11 cellular contexts compared by ENCODE assay signal in genomic region chr5:80516826-80517225, GRCh38. TPM values are rescaled to one million over a fixed set of nuclear protein-coding genes. Genes with fewer than 3 reads are reported as not detected.
DNase-seq lines count a peak whose midpoint lies in the region; ATAC-seq and TF ChIP-seq lines count a peak whose summit lies in the region.
"Had no signal": no experiment of that assay in that cellular context is flagged by ENCODE, and none has a peak within 500 bp of the region (broad histone marks: within the 10 kb centered on the region; RNA-seq: fewer than 3 reads in every experiment).

No MANE protein-coding gene starts in this region.

- ATAC-seq in HCT116, result peak; percentile 89
- peak; percentile 97 for ATAC-seq in activated naive CD8-positive, alpha-beta T cell treated with anti-CD3 and anti-CD28 coated beads, Interleukin-2, amount 50 U/mL, for 24 hours
- ATAC-seq: natural killer cell had no signal

- no peaks in the 10 kb centered on the region for H3K9me3 ChIP-seq in HCT116 (ENCODE audit: control insufficient read depth in 1 of 2, insufficient read depth in 1 of 2, low read depth in 1 of 2, low read length in 2 of 2)
- H3K9me3 ChIP-seq in ascending aorta, result no peaks in the 10 kb centered on the region
- H3K9me3 ChIP-seq in OCI-LY7 (ENCODE audit: low read length), result no peaks in the 10 kb centered on the region

- H3K4me1 Mint-ChIP-seq in activated naive CD8-positive, alpha-beta T cell treated with anti-CD3 and anti-CD28 coated beads, Interleukin-2, amount 50 U/mL, for 24 hours, result peaks cover 8% of the 10 kb centered on the region
- H3K4me1 Mint-ChIP-seq: natural killer cell had no signal

- intact Hi-C loops in HCT116 (cut with micrococcal nuclease) (no loop called here), ascending aorta (cut with DNase I) (no loop called here), OCI-LY7 (cut with micrococcal nuclease; ENCODE audit: unreplicated experiment) (no loop called here)

- peak overlapping the region; percentile 21 for H3K27ac Mint-ChIP-seq in activated naive CD8-positive, alpha-beta T cell treated with anti-CD3 and anti-CD28 coated beads, Interleukin-2, amount 50 U/mL, for 24 hours
- H3K27ac Mint-ChIP-seq: natural killer cell had no signal

- H2AFZ ChIP-seq in HCT116 (ENCODE audit: low read depth, low read length, poor library complexity, severe bottlenecking) (peak overlapping the region; percentile 65), OCI-LY7 (ENCODE audit: low read length) (no peak overlapping the region)

- H3K27ac ChIP-seq in HCT116 (ENCODE audit: low read depth, low read length), result no peak overlapping the region
- H3K27ac ChIP-seq in ascending aorta, result no peak overlapping the region
- H3K27ac ChIP-seq in OCI-LY7 (ENCODE audit: low read depth, low read length, poor library complexity, severe bottlenecking), result no peak overlapping the region

- POLR2A ChIA-PET in HCT116 (lab: Charles Lee), result no interaction called here
- POLR2A ChIA-PET in OCI-LY7 (lab: Charles Lee), result no interaction called here

- no peak for TF ChIP-seq POLR2A in HCT116 (IDR thresholded peaks at IDR 0.05; ENCODE audit: borderline replicate concordance, extremely low read depth, insufficient read depth, insufficient read length)

- H3K9me2 ChIP-seq in HCT116 (ENCODE audit: insufficient read depth), result no peaks in the 10 kb centered on the region
- H3K9me2 ChIP-seq in OCI-LY7 (ENCODE audit: insufficient read depth, low read length), result no peaks in the 10 kb centered on the region

- no peaks in the 10 kb centered on the region for H4K20me1 ChIP-seq in HCT116 (ENCODE audit: insufficient read depth)
- H4K20me1 ChIP-seq in OCI-LY7 (ENCODE audit: insufficient read depth, low read length), result no peaks in the 10 kb centered on the region

- no peak overlapping the region for H3K9ac ChIP-seq in HCT116 (ENCODE audit: low read length)

- TF ChIP-seq CTCF in HCT116 (IDR thresholded peaks at IDR 0.05 in 2 of 3, conservative IDR thresholded peaks at IDR 0.05 in 1 of 3; ENCODE audit: borderline replicate concordance in 1 of 3, insufficient read depth in 1 of 3, low read depth in 2 of 3, low read length in 2 of 3) (no peak), ascending aorta (IDR thresholded peaks at IDR 0.05) (no peak), OCI-LY7 (conservative IDR thresholded peaks at IDR 0.05; ENCODE audit: low read length) (no peak)

- BruUV-seq in HCT116 (replicated peaks; lab: Mats Ljungman, UMichigan) (no TSS peak), OCI-LY7 (replicated peaks; lab: Mats Ljungman, UMichigan) (no TSS peak)

- no peaks in the 10 kb centered on the region for H3K36me3 Mint-ChIP-seq in activated naive CD8-positive, alpha-beta T cell treated with anti-CD3 and anti-CD28 coated beads, Interleukin-2, amount 50 U/mL, for 24 hours (ENCODE audit: low read depth)
- H3K36me3 Mint-ChIP-seq: natural killer cell had no signal

- DNase-seq in ELR (ENCODE audit: low read depth) (peak; percentile 93), HCT116 (ENCODE audit: low read depth, low spot score) (peak; percentile 36), non-pigmented ciliary epithelial cell (ENCODE audit: low read depth) (peak; percentile 87), NCI-H1436 (lab: John Stamatoyannopoulos, UW) (no peak), NCI-H2081 (lab: John Stamatoyannopoulos, UW) (no peak), ascending aorta (ENCODE audit: low spot score in 2 of 2) (no peak), OCI-LY7 (ENCODE audit: low spot score) (no peak)
- peak; percentile 39 for DNase-seq in activated naive CD8-positive, alpha-beta T cell treated with anti-CD3 and anti-CD28 coated beads, Interleukin-2, amount 50 U/mL, for 24 hours
- DNase-seq: activated CD4-positive, CD25-positive, alpha-beta regulatory T cell; natural killer cell; NCI-H446 had no signal

- RAD21 ChIA-PET in HCT116 (lab: Charles Lee; ENCODE audit: low non-redundant PET in 1 of 2, low total read pairs in 2 of 2, uncharacterized antibody in 2 of 2, unreplicated experiment in 2 of 2), result no interaction called here

- TF ChIP-seq RAD21 in HCT116 (IDR thresholded peaks at IDR 0.05; ENCODE audit: low read depth), result no peak

- no peaks in the 10 kb centered on the region for H3K27me3 ChIP-seq in HCT116 (ENCODE audit: insufficient read depth, low read length)
- H3K27me3 ChIP-seq in ascending aorta, result no peaks in the 10 kb centered on the region

- H3K36me3 ChIP-seq in HCT116 (ENCODE audit: control insufficient read depth in 1 of 2, insufficient read depth in 2 of 2, low read length in 2 of 2) (no peaks in the 10 kb centered on the region), ascending aorta (peaks cover 0 to 4% of the 10 kb centered on the region in 2 donors), OCI-LY7 (ENCODE audit: insufficient read depth, low read length) (no peaks in the 10 kb centered on the region)

- no peak overlapping the region for H3K4me3 Mint-ChIP-seq in activated naive CD8-positive, alpha-beta T cell treated with anti-CD3 and anti-CD28 coated beads, Interleukin-2, amount 50 U/mL, for 24 hours
- H3K4me3 Mint-ChIP-seq: natural killer cell had no signal

- H3K4me1 ChIP-seq in HCT116 (ENCODE audit: control insufficient read depth in 1 of 2, insufficient read depth in 2 of 2, low read length in 2 of 2) (peaks cover 0 to 5% of the 10 kb centered on the region in 2 experiments; a peak in 2 of 4 replicates), ascending aorta (no peaks in the 10 kb centered on the region), OCI-LY7 (ENCODE audit: insufficient read depth, low read length, poor library complexity, severe bottlenecking) (no peaks in the 10 kb centered on the region)

- H3K4me2 ChIP-seq in HCT116 (ENCODE audit: low read length) (peak overlapping the region; percentile 35; the same call in 1 of the 2 replicates), OCI-LY7 (ENCODE audit: low read length) (no peak overlapping the region)

- CTCF ChIA-PET in HCT116 (lab: Charles Lee) (no interaction called here), OCI-LY7 (lab: Charles Lee; ENCODE audit: unreplicated experiment) (no interaction called here)

- no peaks in the 10 kb centered on the region for H3K79me2 ChIP-seq in HCT116 (ENCODE audit: insufficient read depth, low read length)
- no peaks in the 10 kb centered on the region for H3K79me2 ChIP-seq in OCI-LY7 (ENCODE audit: insufficient read depth, low read depth, low read length)

- no peaks in the 10 kb centered on the region for H3K27me3 Mint-ChIP-seq in activated naive CD8-positive, alpha-beta T cell treated with anti-CD3 and anti-CD28 coated beads, Interleukin-2, amount 50 U/mL, for 24 hours

- no peaks in the 10 kb centered on the region for H3K9me3 Mint-ChIP-seq in activated naive CD8-positive, alpha-beta T cell treated with anti-CD3 and anti-CD28 coated beads, Interleukin-2, amount 50 U/mL, for 24 hours
- H3K9me3 Mint-ChIP-seq: natural killer cell had no signal

- no peak overlapping the region for H3K4me3 ChIP-seq in HCT116 (replicated peaks in 1 of 2; ENCODE audit: low read depth in 1 of 2, low read length in 2 of 2)
- no peak overlapping the region for H3K4me3 ChIP-seq in ascending aorta
- H3K4me3 ChIP-seq in OCI-LY7 (ENCODE audit: low read depth, low read length, poor library complexity, severe bottlenecking), result no peak overlapping the region

TF ChIP-seq in HCT116, 20 proteins besides CTCF, POLR2A, EP300 and RAD21:
- TF ChIP-seq JUND (IDR thresholded peaks at IDR 0.05) (peak; percentile 60), FOSL1 (IDR thresholded peaks at IDR 0.05; ENCODE audit: low read depth) (peak; percentile 33; the same call in 1 of the 2 replicates), SRF (IDR thresholded peaks at IDR 0.05; ENCODE audit: low read depth) (no peak; the same call in 1 of the 2 replicates)

RNA-seq across cellular contexts. Expression of gene FAM151B, which starts 28.9 kb away (rescaled TPM):
- total RNA-seq in HCT116 (2021; ENCODE audit: unreplicated experiment) (1.2 TPM), ascending aorta (not detected), OCI-LY7 (2022) (not detected in 2 replicates)
- 0.25 and 0.35 TPM in 2 replicates for polyA plus RNA-seq in HCT116 (2012)
- total RNA-seq in OCI-LY7 (2014; rRNA removed; shearing (Covaris generic)), result not detected in 2 replicates

RNA-seq across cellular contexts. Expression of gene ANKRD34B, which starts 53.3 kb away (rescaled TPM):
- not detected for total RNA-seq in HCT116 (2021; ENCODE audit: unreplicated experiment)
- not detected in 2 replicates for polyA plus RNA-seq in HCT116 (2012)
- total RNA-seq in ascending aorta, result not detected
- total RNA-seq in OCI-LY7 (2014; rRNA removed; shearing (Covaris generic)), result not detected in 2 replicates
- not detected in 2 replicates for total RNA-seq in OCI-LY7 (2022)
- total RNA-seq: natural killer cell had no signal

Comparison
In these comparisons a context has a peak if more than half of its experiments do, and no peak if none do; other contexts are left out.
1. DNase-seq: peak in ELR (single experiment), HCT116 (single experiment), activated naive CD8-positive, alpha-beta T cell treated with anti-CD3 and anti-CD28 coated beads, Interleukin-2, amount 50 U/mL, for 24 hours (single experiment) and non-pigmented ciliary epithelial cell (single experiment); none in NCI-H1436 (single experiment), NCI-H2081 (0 of 2), ascending aorta (0 of 2) and OCI-LY7 (single experiment).